In the genomic region with DNA sequence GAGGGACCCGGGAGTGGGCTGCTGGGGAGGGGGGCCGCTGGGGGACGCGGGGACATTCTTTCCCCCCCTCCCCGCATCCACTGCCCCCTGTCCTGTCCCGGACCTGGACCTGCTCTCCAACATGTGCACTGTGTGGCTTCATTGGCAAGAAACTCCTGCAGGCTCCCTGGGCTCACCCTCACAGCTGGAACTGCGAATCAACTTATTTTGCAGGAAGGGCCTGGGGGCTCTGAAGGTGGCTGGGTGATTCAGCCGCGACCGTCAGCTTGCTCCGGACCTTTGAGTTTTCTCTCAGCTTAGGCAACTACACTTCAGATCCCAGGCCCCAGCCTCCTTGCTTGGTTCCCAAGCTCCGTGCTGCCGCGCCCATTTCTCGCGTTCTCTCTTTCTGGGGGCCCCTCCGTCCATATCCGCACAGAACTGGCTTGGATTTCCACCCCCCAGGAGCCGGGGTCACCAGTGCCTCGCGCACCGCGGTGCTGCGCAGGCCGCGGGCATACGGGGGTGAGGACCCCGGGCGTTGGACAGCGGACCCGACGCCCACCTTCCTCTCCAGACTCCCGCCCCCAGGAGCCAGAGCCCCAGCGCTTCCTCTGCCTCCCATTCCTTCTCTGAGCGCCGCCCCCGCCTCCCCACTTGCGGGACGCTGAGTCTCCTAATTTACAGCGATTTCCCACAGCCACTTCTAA, we compare ENCODE assay signal across 8 cellular contexts. TPM values are rescaled to one million over a fixed set of nuclear protein-coding genes. Genes with fewer than 3 reads are reported as not detected.
DNase-seq lines count a peak whose midpoint lies in the region; ATAC-seq and TF ChIP-seq lines count a peak whose summit lies in the region.

No MANE protein-coding gene starts in this region.

- H3K36me3 ChIP-seq in body of pancreas (replicated peaks in 1 of 2; ENCODE audit: insufficient read depth in 1 of 2, low read depth in 2 of 2) (no peaks in the 10 kb centered on the region), suprapubic skin (no peaks in the 10 kb centered on the region)

- ATAC-seq in body of pancreas (no peak), GM18909 (IDR thresholded peaks at IDR 0.05; ENCODE audit: poor library complexity, unreplicated experiment) (no peak)

- whole genome bisulfite sequencing in body of pancreas, 2 donors: 22 to 49% methylated on average over 21 to 34 of the region's 40 CpGs
- 3% methylated on average over 33 of the region's 40 CpGs for WGBS in suprapubic skin

- H3K4me1 ChIP-seq in body of pancreas: peaks cover 99% of the 10 kb centered on the region
- peaks cover 72% of the 10 kb centered on the region for H3K4me1 ChIP-seq in suprapubic skin

- H3K9me3 ChIP-seq in body of pancreas (no peaks in the 10 kb centered on the region), suprapubic skin (no peaks in the 10 kb centered on the region)

- TF ChIP-seq EP300 in suprapubic skin (IDR thresholded peaks at IDR 0.05): no peak

- H3K27ac ChIP-seq in body of pancreas: peak overlapping the region; percentile 85 to 93 (median 86)
- H3K27ac ChIP-seq in suprapubic skin: peak overlapping the region; percentile 98

- no peaks in the 10 kb centered on the region for H3K27me3 ChIP-seq in body of pancreas
- no peaks in the 10 kb centered on the region for H3K27me3 ChIP-seq in suprapubic skin

- intact Hi-C loops in body of pancreas (cut with DNase I): no loop called here

- TF ChIP-seq POLR2A in body of pancreas (IDR thresholded peaks at IDR 0.05): no peak
- no peak for TF ChIP-seq POLR2A in suprapubic skin (IDR thresholded peaks at IDR 0.05)

- peak overlapping the region; percentile 62 to 66 for H3K4me3 ChIP-seq in body of pancreas
- peak overlapping the region; percentile 77 for H3K4me3 ChIP-seq in suprapubic skin

- TF ChIP-seq CTCF in body of pancreas (IDR thresholded peaks at IDR 0.05) (no peak), suprapubic skin (IDR thresholded peaks at IDR 0.05) (no peak)

- DNase-seq in 8988T: peak; percentile 68
- DNase-seq in HT-29 (ENCODE audit: low spot score): peak; percentile 53
- no peak for DNase-seq in body of pancreas
- DNase-seq in kidney tubule cell (ENCODE audit: low spot score): peak; percentile 56
- DNase-seq in suprapubic skin (ENCODE audit: low spot score in 2 of 2): peak in 1 of 2 donors; percentile 80
- no peak for DNase-seq in activated CD4-positive, CD25-positive, alpha-beta regulatory T cell treated with anti-CD3 and anti-CD28 coated beads, Interleukin-2, amount 50 U/mL, for 72 hours
- DNase-seq in activated CD8-positive, alpha-beta memory T cell treated with anti-CD3 and anti-CD28 coated beads, Interleukin-2, amount 50 U/mL, for 4 hours: no peak

RNA-seq across cellular contexts. Expression of a gene that starts 0.5 kb away (rescaled TPM):
- total RNA-seq in HT-29 (2014; rRNA removed; shearing (Covaris generic)): 281 and 282 TPM in 2 replicates
- total RNA-seq in body of pancreas: 100 to 1,000 TPM; 168 to 241 TPM
- total RNA-seq in suprapubic skin: 1,000 to 10,000 TPM; 1,174 to 1,475 (median 1,322) TPM

RNA-seq across cellular contexts. Expression of a gene that starts 26.6 kb away (rescaled TPM):
- 1,888 and 1,945 TPM in 2 replicates for total RNA-seq in HT-29 (2014; rRNA removed; shearing (Covaris generic))
- total RNA-seq in body of pancreas: 1,000 to 10,000 TPM in 1 of 2 donors, 100 to 1,000 TPM in 1; 893 to 1,161 TPM
- 1,000 to 10,000 TPM; 1,221 to 2,946 (median 2,495) TPM for total RNA-seq in suprapubic skin

RNA-seq across cellular contexts. Expression of a gene that starts 44.2 kb away (rescaled TPM):
- 19.3 and 25.1 TPM in 2 replicates for total RNA-seq in HT-29 (2014; rRNA removed; shearing (Covaris generic))
- 10 to 100 TPM; 10.1 to 11.2 TPM for total RNA-seq in body of pancreas
- total RNA-seq in suprapubic skin: 10 to 100 TPM in 3 of 4 donors, 1 to 10 TPM in 1; 8.0 to 16.3 (median 12.5) TPM

RNA-seq across cellular contexts. Expression of a gene that starts 54.6 kb away (rescaled TPM):
- total RNA-seq in HT-29 (2014; rRNA removed; shearing (Covaris generic)): 223 and 229 TPM in 2 replicates
- 10 to 100 TPM; 26.2 to 29.3 TPM for total RNA-seq in body of pancreas
- total RNA-seq in suprapubic skin: 100 to 1,000 TPM; 107 to 125 (median 110) TPM

Comparison
In these comparisons a context has a peak if more than half of its experiments do, and no peak if none do; other contexts are left out.
1. DNase-seq: peak in 8988T (single experiment), HT-29 (single experiment) and kidney tubule cell (single experiment); none in body of pancreas (0 of 4), activated CD4-positive, CD25-positive, alpha-beta regulatory T cell treated with anti-CD3 and anti-CD28 coated beads, Interleukin-2, amount 50 U/mL, for 72 hours (single experiment) and activated CD8-positive, alpha-beta memory T cell treated with anti-CD3 and anti-CD28 coated beads, Interleukin-2, amount 50 U/mL, for 4 hours (single experiment).